In genomic region chr13:73103238-73103637, GRCh38 we compare ENCODE assay signal across 21 cellular contexts.
"Had no signal": no experiment of that assay in that cellular context is flagged by ENCODE, and none has a peak within 500 bp of the region (broad histone marks: within the 10 kb centered on the region; RNA-seq: fewer than 3 reads in every experiment).

No MANE protein-coding gene starts in this region.

- H3K4me3 ChIP-seq: coronary artery, lung, psoas muscle, right lobe of liver, tibial artery, upper lobe of right lung had no signal

- H2AFZ ChIP-seq: parathyroid adenoma had no signal

- H3K9me3 ChIP-seq: psoas muscle, right lobe of liver, tibial artery, upper lobe of right lung had no signal

- H3K4me1 Mint-ChIP-seq: nephron had no signal

- H3K4me1 ChIP-seq: foreskin keratinocyte, parathyroid adenoma, psoas muscle, right lobe of liver, tibial artery, upper lobe of right lung had no signal

- H3K9ac ChIP-seq: parathyroid adenoma had no signal

- H3K9me3 Mint-ChIP-seq: naive B cell, nephron had no signal

- H3K27ac ChIP-seq: coronary artery, foreskin keratinocyte, parathyroid adenoma, psoas muscle, right lobe of liver, tibial artery, upper lobe of right lung had no signal

- H3K4me3 Mint-ChIP-seq: endodermal cell, naive B cell, nephron had no signal

- DNase-seq: effector CD4-positive, alpha-beta T cell; endodermal cell; erythroblast; foreskin keratinocyte; kidney; left cardiac atrium; left ventricle myocardium superior; mesenchymal stem cell; naive B cell; occipital lobe; psoas muscle; retina; right lobe of liver; stimulated activated CD4-positive, alpha-beta T cell treated with anti-CD3 and anti-CD28 coated beads, Interleukin-12 subunit alpha, Interleukin-12 subunit beta, amount 100 ng/mL, for 4 hours; stimulated activated naive CD4-positive, alpha-beta T cell treated with Interleukin-2 at 50 U/mL for 16 hours; tibial artery; upper lobe of right lung had no signal

- H3K27me3 ChIP-seq: foreskin keratinocyte, right lobe of liver, tibial artery, upper lobe of right lung had no signal

- H3K36me3 Mint-ChIP-seq: naive B cell had no signal

- H3K36me3 ChIP-seq: right lobe of liver, tibial artery, upper lobe of right lung had no signal

- H3K79me2 ChIP-seq: parathyroid adenoma had no signal

- H3K27ac Mint-ChIP-seq: endodermal cell, naive B cell, nephron had no signal
